8 cellular contexts compared by ENCODE assay signal in genomic region chr9:33116855-33117254, GRCh38. TPM values are rescaled to one million over a fixed set of nuclear protein-coding genes. Genes with fewer than 3 reads are reported as not detected.
DNase-seq lines count a peak whose midpoint lies in the region; ATAC-seq, FAIRE-seq and TF ChIP-seq lines count a peak whose summit lies in the region.
"Had no signal": no experiment of that assay in that cellular context is flagged by ENCODE, and none has a peak within 500 bp of the region (broad histone marks: within the 10 kb centered on the region; RNA-seq: fewer than 3 reads in every experiment).

No MANE protein-coding gene starts in this region.

- H3K27me3 Mint-ChIP-seq in stimulated activated naive B cell treated with anti-CD40 and anti-IgM and Interleukin-4, amounts not matched to agents 10 μg/mL and 1 μg/mL and 100 μg/mL, for 72 hours = no peaks in the 10 kb centered on the region

- H3K4me1 ChIP-seq in GM23248 (ENCODE audit: insufficient read depth) (peaks cover 26% of the 10 kb centered on the region), PC-3 (ENCODE audit: insufficient read depth, low read length) (peaks cover 15% of the 10 kb centered on the region)

- peaks cover 61% of the 10 kb centered on the region for H3F3A ChIP-seq in GM23248 (ENCODE audit: insufficient read depth)
- no peaks in the 10 kb centered on the region for H3F3A ChIP-seq in PC-3 (ENCODE audit: low read length, unreplicated experiment)

- no peaks in the 10 kb centered on the region for H3K9me3 Mint-ChIP-seq in stimulated activated naive B cell treated with anti-CD40 and anti-IgM and Interleukin-4, amounts not matched to agents 10 μg/mL and 1 μg/mL and 100 μg/mL, for 72 hours

- H3K4me3 Mint-ChIP-seq in stimulated activated naive B cell treated with anti-CD40 and anti-IgM and Interleukin-4, amounts not matched to agents 10 μg/mL and 1 μg/mL and 100 μg/mL, for 72 hours = peak overlapping the region; percentile 30 to 56

- H2AFZ ChIP-seq in GM23248 (no peak overlapping the region), PC-3 (ENCODE audit: low read length) (no peak overlapping the region)

- H3K9me2 ChIP-seq in GM23248 (ENCODE audit: insufficient read depth) = no peaks in the 10 kb centered on the region
- H3K9me2 ChIP-seq in PC-3 (replicated peaks; ENCODE audit: low read length) = no peaks in the 10 kb centered on the region

- peak overlapping the region; percentile 89 for H3K27ac Mint-ChIP-seq in stimulated activated naive B cell treated with anti-CD40 and anti-IgM and Interleukin-4, amounts not matched to agents 10 μg/mL and 1 μg/mL and 100 μg/mL, for 72 hours

- H3K27ac ChIP-seq in GM23248 (peak overlapping the region; percentile 79), PC-3 (ENCODE audit: low read length) (0 out of 2 replicates have a peak overlapping the region, but pooled peaks have one; percentile 18), caudate nucleus (ENCODE audit: low read depth, low read length) (no peak overlapping the region)

- H3K9me3 ChIP-seq in GM23248 (ENCODE audit: low read depth) (no peaks in the 10 kb centered on the region), PC-3 (ENCODE audit: low read length) (no peaks in the 10 kb centered on the region)

- 15 to 21% methylated on average over 2 of the region's 2 CpGs for WGBS in GM23248 (ENCODE audit: low coverage in 1 of 2, low lambda C conversion rate in 2 of 2, missing lambda C conversion rate in 2 of 2), 2 experiments

- intact Hi-C loops in PC-3 (cut with micrococcal nuclease) = loop anchor here (5.0 kb wide), 1 partner anchor 45 kb away; no protein-coding TSS in a partner anchor

- CTCF ChIA-PET in PC-3 (lab: Charles Lee) = interaction anchor here (0.7 kb wide), 1 partner anchor 40 kb away, joined by 3 read pairs; no protein-coding TSS in a partner anchor

- BruUV-seq in PC-3 (replicated peaks; lab: Mats Ljungman, UMichigan) = no TSS peak

- no peak overlapping the region for H3K4me3 ChIP-seq in GM23248
- no peak overlapping the region for H3K4me3 ChIP-seq in PC-3 (ENCODE audit: low read length)
- H3K4me3 ChIP-seq: K562 had no signal

- no peak for TF ChIP-seq CTCF in PC-3 (conservative IDR thresholded peaks at IDR 0.05; ENCODE audit: low read depth, low read length)

- in situ Hi-C loops in GM23248 (cut with MboI) = no loop called here

- DNase-seq in GM23248 (peak; percentile 53), PC-3 (no peak), foreskin melanocyte (peak; percentile 70), caudate nucleus (lab: John Stamatoyannopoulos, UW) (no peak), DMS53 (lab: John Stamatoyannopoulos, UW) (no peak), frontal cortex (ENCODE audit: low spot score in 2 of 2) (no peak)
- DNase-seq in stimulated activated naive B cell treated with anti-CD40 and anti-IgM and Interleukin-4, amounts not matched to agents 10 μg/mL and 1 μg/mL and 100 μg/mL, for 72 hours = no peak

- H3K9ac ChIP-seq in GM23248 = peak overlapping the region; percentile 61
- no peak overlapping the region for H3K9ac ChIP-seq in PC-3 (ENCODE audit: low read length)

- H3K36me3 ChIP-seq in GM23248 (ENCODE audit: low read depth) (peaks cover 39% of the 10 kb centered on the region), PC-3 (ENCODE audit: low read depth, low read length) (peaks cover 10% of the 10 kb centered on the region)

- POLR2A ChIA-PET in PC-3 (lab: Charles Lee; ENCODE audit: unreplicated experiment) = interaction anchor here (0.7 kb wide), 1 partner anchor 15 kb away, joined by 3 read pairs; no protein-coding TSS in a partner anchor

- peaks cover 26 to 66% of the 10 kb centered on the region in 2 donors for H3K4me1 Mint-ChIP-seq in stimulated activated naive B cell treated with anti-CD40 and anti-IgM and Interleukin-4, amounts not matched to agents 10 μg/mL and 1 μg/mL and 100 μg/mL, for 72 hours

- H3K27me3 ChIP-seq in GM23248 (replicated peaks; ENCODE audit: insufficient read depth) = no peaks in the 10 kb centered on the region
- no peaks in the 10 kb centered on the region for H3K27me3 ChIP-seq in PC-3 (ENCODE audit: low read length)

- FAIRE-seq in frontal cortex (lab: Jason Lieb, UNC) = no peak
- FAIRE-seq: K562 had no signal

- H3K4me2 ChIP-seq in GM23248 (ENCODE audit: unreplicated experiment) (peak overlapping the region; percentile 29), PC-3 (ENCODE audit: low read length) (no peak overlapping the region)

- peaks cover 26 to 69% of the 10 kb centered on the region in 2 donors for H3K36me3 Mint-ChIP-seq in stimulated activated naive B cell treated with anti-CD40 and anti-IgM and Interleukin-4, amounts not matched to agents 10 μg/mL and 1 μg/mL and 100 μg/mL, for 72 hours

- H4K20me1 ChIP-seq in GM23248 (ENCODE audit: insufficient read depth) = no peaks in the 10 kb centered on the region
- H4K20me1 ChIP-seq in PC-3 (ENCODE audit: low read length) = no peaks in the 10 kb centered on the region

- peaks cover 82% of the 10 kb centered on the region for H3K79me2 ChIP-seq in GM23248 (ENCODE audit: insufficient read depth)
- H3K79me2 ChIP-seq in PC-3 (ENCODE audit: low read length) = no peaks in the 10 kb centered on the region

- no peak for ATAC-seq in PC-3
- peak; percentile 89 to 92 for ATAC-seq in stimulated activated naive B cell treated with anti-CD40 and anti-IgM and Interleukin-4, amounts not matched to agents 10 μg/mL and 1 μg/mL and 100 μg/mL, for 72 hours (replicated peaks)
- ATAC-seq: K562 had no signal

RNA-seq across cellular contexts. Expression of gene SMU1, which starts 40.4 kb away (rescaled TPM):
- total RNA-seq in GM23248 (2014; rRNA removed; shearing (Covaris generic)) = 23.1 and 26.3 TPM in 2 replicates
- polyA plus RNA-seq in GM23248 (2016; fragmentation: Nextera tagmentation; extraction: Ambion mirVana) = 18.6 and 20.9 TPM in 2 replicates
- total RNA-seq in PC-3 (2014; rRNA removed) (17.4 and 17.6 TPM in 2 replicates), frontal cortex (53.4 TPM)

RNA-seq across cellular contexts. Expression of gene B4GALT1, which starts 50.3 kb away (rescaled TPM):
- 70.8 and 74.3 TPM in 2 replicates for total RNA-seq in GM23248 (2014; rRNA removed; shearing (Covaris generic))
- 139 and 140 TPM in 2 replicates for polyA plus RNA-seq in GM23248 (2016; fragmentation: Nextera tagmentation; extraction: Ambion mirVana)
- 14.8 and 23.1 TPM in 2 replicates for total RNA-seq in PC-3 (2014; rRNA removed)
- total RNA-seq in frontal cortex = 0.82 TPM

Comparison
In these comparisons a context has a peak if more than half of its experiments do, and no peak if none do; other contexts are left out.
1. DNase-seq: peak in GM23248 (single experiment) and foreskin melanocyte (single experiment); none in PC-3 (single experiment), stimulated activated naive B cell treated with anti-CD40 and anti-IgM and Interleukin-4, amounts not matched to agents 10 μg/mL and 1 μg/mL and 100 μg/mL, for 72 hours (single experiment), caudate nucleus (0 of 61), DMS53 (single experiment) and frontal cortex (0 of 2).